ENCODE assay signal across 1 cellular context in genomic region chr9:127224178-127224882, GRCh38.
TF ChIP-seq lines count a peak whose summit lies in the region.

No MANE protein-coding gene starts in this region.

TF ChIP-seq in WTC11, 78 proteins besides CTCF, POLR2A, EP300 and RAD21 (continued from another document):
- no peak for TF ChIP-seq ARID4B (CRISPR knock-in tag; IDR thresholded peaks at IDR 0.05; ENCODE audit: borderline replicate concordance)
- TF ChIP-seq NFE2L1 (CRISPR knock-in tag; IDR thresholded peaks at IDR 0.05) = peak; percentile 70
- TF ChIP-seq SMAD3 (CRISPR knock-in tag; IDR thresholded peaks at IDR 0.05; ENCODE audit: borderline replicate concordance) = 0 out of 2 replicates have a peak, but pooled peaks have one; percentile 31
- peak; percentile 45; the same call in 1 of the 2 replicates for TF ChIP-seq CBFB (CRISPR knock-in tag; IDR thresholded peaks at IDR 0.05; ENCODE audit: low read depth)
- no peak for TF ChIP-seq ATF1 (CRISPR knock-in tag; IDR thresholded peaks at IDR 0.05)
- TF ChIP-seq FOXP1 (CRISPR knock-in tag; IDR thresholded peaks at IDR 0.05; ENCODE audit: borderline replicate concordance) = peak; percentile 0; the same call in 1 of the 2 replicates
- TF ChIP-seq CREM (CRISPR knock-in tag; IDR thresholded peaks at IDR 0.05) = no peak
- TF ChIP-seq HMGXB4 (CRISPR knock-in tag; IDR thresholded peaks at IDR 0.05) = 0 out of 2 replicates have a peak, but pooled peaks have one; percentile 39
- peak; percentile 21; the same call in 1 of the 2 replicates for TF ChIP-seq ZMAT4 (CRISPR knock-in tag; IDR thresholded peaks at IDR 0.05)
- peak; percentile 74 for TF ChIP-seq TEAD1 (CRISPR knock-in tag; IDR thresholded peaks at IDR 0.05)
- TF ChIP-seq PRDM15 (CRISPR knock-in tag; IDR thresholded peaks at IDR 0.05) = peak; percentile 76
- peak; percentile 64; the same call in 1 of the 2 replicates for TF ChIP-seq ZNF232 (CRISPR knock-in tag; IDR thresholded peaks at IDR 0.05)
- TF ChIP-seq SP1 (CRISPR knock-in tag; conservative IDR thresholded peaks at IDR 0.05) = no peak; the same call in 1 of the 2 replicates
- no peak for TF ChIP-seq ZNF425 (CRISPR knock-in tag; conservative IDR thresholded peaks at IDR 0.05)
- TF ChIP-seq CREB1 (CRISPR knock-in tag; IDR thresholded peaks at IDR 0.05) = 0 out of 2 replicates have a peak, but pooled peaks have one; percentile 58
- no peak for TF ChIP-seq TCF7 (CRISPR knock-in tag; IDR thresholded peaks at IDR 0.05; ENCODE audit: low read depth)
- no peak for TF ChIP-seq GABPB1 (CRISPR knock-in tag; IDR thresholded peaks at IDR 0.05)
- no peak for TF ChIP-seq IRF2 (CRISPR knock-in tag; IDR thresholded peaks at IDR 0.05; ENCODE audit: borderline replicate concordance, low read depth)
- TF ChIP-seq TP53 (CRISPR knock-in tag; IDR thresholded peaks at IDR 0.05) = 0 out of 2 replicates have a peak, but pooled peaks have one; percentile 24
- peak; percentile 55; the same call in 1 of the 2 replicates for TF ChIP-seq E2F5 (CRISPR knock-in tag; IDR thresholded peaks at IDR 0.05)
- TF ChIP-seq ETV6 (CRISPR knock-in tag; IDR thresholded peaks at IDR 0.05) = no peak; the same call in 1 of the 2 replicates
- no peak for TF ChIP-seq ZBTB21 (CRISPR knock-in tag; IDR thresholded peaks at IDR 0.05; ENCODE audit: borderline replicate concordance)
- TF ChIP-seq PREB (CRISPR knock-in tag; IDR thresholded peaks at IDR 0.05; ENCODE audit: borderline replicate concordance) = no peak
- peak; percentile 1; the same call in 1 of the 2 replicates for TF ChIP-seq ZNF121 (CRISPR knock-in tag; IDR thresholded peaks at IDR 0.05)
- no peak for TF ChIP-seq ZNF423 (CRISPR knock-in tag; IDR thresholded peaks at IDR 0.05)
